In genomic region chr19:36687214-36688056, GRCh38 we compare ENCODE assay signal across 8 cellular contexts. TPM values are rescaled to one million over a fixed set of nuclear protein-coding genes. Genes with fewer than 3 reads are reported as not detected.
DNase-seq lines count a peak whose midpoint lies in the region; ATAC-seq and TF ChIP-seq lines count a peak whose summit lies in the region.

Gene ZNF567 (plus strand): TSS chr19:36687612. CDS start chr19:36694868, 7,256 bp downstream.

- peak; percentile 95 for ATAC-seq in HG02759 (IDR thresholded peaks at IDR 0.05; ENCODE audit: unreplicated experiment)
- ATAC-seq in left cardiac atrium = peak; percentile 99 to 100
- peak; percentile 98 to 100 for ATAC-seq in upper lobe of left lung (ENCODE audit: low FRiP score in 2 of 2)

- peak in 2 of 4 donors; percentile 7 to 84 for TF ChIP-seq POLR2A in upper lobe of left lung (IDR thresholded peaks at IDR 0.05)

- H3K4me1 ChIP-seq in upper lobe of left lung = peaks cover 13 to 19% (median 16%) of the 10 kb centered on the region in 4 donors

- 0 to 1% methylated on average over 52 to 58 of the region's 69 CpGs for WGBS in upper lobe of left lung, 2 donors

- H3K36me3 ChIP-seq in upper lobe of left lung = peaks cover 7 to 32% (median 28%) of the 10 kb centered on the region in 4 donors

- intact Hi-C loops in left cardiac atrium (cut with DNase I) (no loop called here), posterior cingulate gyrus (cut with DNase I) (loop anchor here (5.0 kb wide), 1 partner anchor 165 kb away; the partner anchor contains the start of gene ZNF345)

- peak within 1 kb of the TSS; percentile 46 to 86 (median 68) for H3K27ac ChIP-seq in upper lobe of left lung

- TF ChIP-seq CTCF in GM12865 (IDR thresholded peaks at IDR 0.05; ENCODE audit: insufficient read depth, low read depth, low read length, missing control alignments) (no peak), upper lobe of left lung (IDR thresholded peaks at IDR 0.05) (peak in 2 of 6 experiments; percentile 25 to 26)

- H3K4me3 ChIP-seq in GM12865 (ENCODE audit: low read depth, low read length) (peak within 1 kb of the TSS; percentile 80), upper lobe of left lung (peak within 1 kb of the TSS; percentile 65 to 82 (median 68))

- TF ChIP-seq EP300 in upper lobe of left lung (IDR thresholded peaks at IDR 0.05) = no peak

- H3K27me3 ChIP-seq in upper lobe of left lung = no peaks in the 10 kb centered on the region

- H3K9me3 ChIP-seq in upper lobe of left lung = peaks cover 0 to 26% (median 19%) of the 10 kb centered on the region in 4 donors

- DNase-seq in GM12865 (ENCODE audit: low read depth) (peak; percentile 98), NCI-H1436 treated with DMSO at 0.1 percent for 48 hours (lab: John Stamatoyannopoulos, UW) (peak; percentile 82), T follicular helper cell (ENCODE audit: low read depth) (peak; percentile 95), amniotic stem cell (lab: John Stamatoyannopoulos, UW) (peak; percentile 94), left cardiac atrium (peak; percentile 99), posterior cingulate gyrus (peak; percentile 96 to 100 (median 98)), upper lobe of left lung (peak; percentile 99 to 100)

RNA-seq across cellular contexts. Expression of gene ZNF567, which starts in this region (rescaled TPM):
- 1 to 10 TPM; 3.8 to 5.4 TPM for total RNA-seq in left cardiac atrium
- total RNA-seq in upper lobe of left lung = 10 to 100 TPM in 2 of 6 donors, 1 to 10 TPM in 4; 4.4 to 23.0 (median 6.1) TPM

Comparison
In these comparisons a context has a peak if more than half of its experiments do, and no peak if none do; other contexts are left out.
1. Peak in every context shown above with its lines: DNase-seq, ATAC-seq, H3K4me3 ChIP-seq and H3K27ac ChIP-seq.